1 cellular context compared by ENCODE assay signal in the genomic region with DNA sequence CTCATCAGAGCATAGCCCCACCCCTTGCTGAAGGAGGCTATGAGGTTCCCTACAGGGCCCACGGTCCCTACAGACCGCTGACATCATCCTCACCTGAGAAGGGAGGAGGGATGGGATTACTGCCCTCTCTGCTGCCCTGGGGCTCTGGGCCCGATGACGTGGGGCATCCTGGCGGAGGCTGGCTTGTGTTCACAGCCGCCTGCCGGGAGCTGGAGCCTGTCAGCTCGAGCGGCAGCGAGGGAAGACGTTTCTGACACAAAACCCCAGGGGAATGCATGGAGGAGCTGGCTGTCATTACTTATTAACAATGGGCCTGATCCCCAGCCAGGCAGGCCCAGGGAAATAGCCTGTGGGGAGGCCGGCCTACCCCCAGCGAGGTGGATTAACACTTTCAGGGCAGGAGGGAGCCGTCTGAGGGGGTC.
TF ChIP-seq lines count a peak whose summit lies in the region.

No MANE protein-coding gene starts in this region.

TF ChIP-seq in HEK293, 187 proteins besides CTCF, POLR2A, EP300 and RAD21 (continued from another document and continues in another):
- TF ChIP-seq, protein P1, sequence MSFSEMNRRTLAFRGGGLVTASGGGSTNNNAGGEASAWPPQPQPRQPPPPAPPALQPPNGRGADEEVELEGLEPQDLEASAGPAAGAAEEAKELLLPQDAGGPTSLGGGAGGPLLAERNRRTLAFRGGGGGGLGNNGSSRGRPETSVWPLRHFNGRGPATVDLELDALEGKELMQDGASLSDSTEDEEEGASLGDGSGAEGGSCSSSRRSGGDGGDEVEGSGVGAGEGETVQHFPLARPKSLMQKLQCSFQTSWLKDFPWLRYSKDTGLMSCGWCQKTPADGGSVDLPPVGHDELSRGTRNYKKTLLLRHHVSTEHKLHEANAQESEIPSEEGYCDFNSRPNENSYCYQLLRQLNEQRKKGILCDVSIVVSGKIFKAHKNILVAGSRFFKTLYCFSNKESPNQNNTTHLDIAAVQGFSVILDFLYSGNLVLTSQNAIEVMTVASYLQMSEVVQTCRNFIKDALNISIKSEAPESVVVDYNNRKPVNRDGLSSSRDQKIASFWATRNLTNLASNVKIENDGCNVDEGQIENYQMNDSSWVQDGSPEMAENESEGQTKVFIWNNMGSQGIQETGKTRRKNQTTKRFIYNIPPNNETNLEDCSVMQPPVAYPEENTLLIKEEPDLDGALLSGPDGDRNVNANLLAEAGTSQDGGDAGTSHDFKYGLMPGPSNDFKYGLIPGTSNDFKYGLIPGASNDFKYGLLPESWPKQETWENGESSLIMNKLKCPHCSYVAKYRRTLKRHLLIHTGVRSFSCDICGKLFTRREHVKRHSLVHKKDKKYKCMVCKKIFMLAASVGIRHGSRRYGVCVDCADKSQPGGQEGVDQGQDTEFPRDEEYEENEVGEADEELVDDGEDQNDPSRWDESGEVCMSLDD (tag by site-specific recombination; IDR thresholded peaks at IDR 0.05) = no peak
- TF ChIP-seq ZNF394 (tag by site-specific recombination; IDR thresholded peaks at IDR 0.05; ENCODE audit: borderline replicate concordance) (peak; percentile 29; the same call in 1 of the 2 replicates), IKZF3 (tag by site-specific recombination; IDR thresholded peaks at IDR 0.05) (peak; percentile 69), ZBTB8A (tag by site-specific recombination; IDR thresholded peaks at IDR 0.05) (peak; percentile 61), ZNF366 (tag by site-specific recombination; conservative IDR thresholded peaks at IDR 0.05) (peak; percentile 79), SP7 (tag by site-specific recombination; IDR thresholded peaks at IDR 0.05) (peak; percentile 92), ZNF623 (tag by site-specific recombination; IDR thresholded peaks at IDR 0.05) (no peak), ZFP69B (tag by site-specific recombination; IDR thresholded peaks at IDR 0.05) (peak; percentile 69), ZBTB48 (tag by site-specific recombination; IDR thresholded peaks at IDR 0.05) (peak; percentile 99), ZNF221 (tag by site-specific recombination; IDR thresholded peaks at IDR 0.05; ENCODE audit: borderline replicate concordance) (no peak), ZNF416 (tag by site-specific recombination; IDR thresholded peaks at IDR 0.05) (no peak), ZNF624 (tag by site-specific recombination; IDR thresholded peaks at IDR 0.05) (no peak), HOXA7 (CRISPR knock-in tag; IDR thresholded peaks at IDR 0.05; ENCODE audit: borderline replicate concordance) (no peak), ZNF610 (tag by site-specific recombination; IDR thresholded peaks at IDR 0.05; ENCODE audit: borderline replicate concordance) (0 out of 2 replicates have a peak, but pooled peaks have one; percentile 51), ZNF530 (tag by site-specific recombination; IDR thresholded peaks at IDR 0.05; ENCODE audit: low read depth) (no peak), ZNF701 (tag by site-specific recombination; IDR thresholded peaks at IDR 0.05) (no peak), ZNF169 (tag by site-specific recombination; IDR thresholded peaks at IDR 0.05) (no peak), ZNF76 (tag by site-specific recombination; IDR thresholded peaks at IDR 0.05; ENCODE audit: borderline replicate concordance, low read depth) (peak; percentile 70; the same call in 1 of the 2 replicates), BCL11A (tag by site-specific recombination; IDR thresholded peaks at IDR 0.05; ENCODE audit: low read depth) (peak; percentile 82; the same call in 1 of the 2 replicates), ZNF391 (tag by site-specific recombination; IDR thresholded peaks at IDR 0.05; ENCODE audit: borderline replicate concordance, low read depth) (no peak), HOXC10 (CRISPR knock-in tag; IDR thresholded peaks at IDR 0.05) (no peak), GLIS1 (tag by site-specific recombination; IDR thresholded peaks at IDR 0.05) (peak; percentile 98), ZNF112 (tag by site-specific recombination; IDR thresholded peaks at IDR 0.05) (no peak), ZBTB21 (tag by site-specific recombination; IDR thresholded peaks at IDR 0.05) (peak; percentile 89), ZNF544 (tag by site-specific recombination; IDR thresholded peaks at IDR 0.05) (no peak), WT1 (tag by site-specific recombination; IDR thresholded peaks at IDR 0.05) (peak; percentile 98), ZIC2 (tag by site-specific recombination; IDR thresholded peaks at IDR 0.05) (peak; percentile 96), HOXD13 (CRISPR knock-in tag; IDR thresholded peaks at IDR 0.05; ENCODE audit: borderline replicate concordance) (no peak), ZNF600 (tag by site-specific recombination; IDR thresholded peaks at IDR 0.05) (peak; percentile 60), ZNF501 (tag by site-specific recombination; IDR thresholded peaks at IDR 0.05) (no peak), ZNF560 (tag by site-specific recombination; IDR thresholded peaks at IDR 0.05; ENCODE audit: borderline replicate concordance) (no peak)
- TF ChIP-seq, protein P2, sequence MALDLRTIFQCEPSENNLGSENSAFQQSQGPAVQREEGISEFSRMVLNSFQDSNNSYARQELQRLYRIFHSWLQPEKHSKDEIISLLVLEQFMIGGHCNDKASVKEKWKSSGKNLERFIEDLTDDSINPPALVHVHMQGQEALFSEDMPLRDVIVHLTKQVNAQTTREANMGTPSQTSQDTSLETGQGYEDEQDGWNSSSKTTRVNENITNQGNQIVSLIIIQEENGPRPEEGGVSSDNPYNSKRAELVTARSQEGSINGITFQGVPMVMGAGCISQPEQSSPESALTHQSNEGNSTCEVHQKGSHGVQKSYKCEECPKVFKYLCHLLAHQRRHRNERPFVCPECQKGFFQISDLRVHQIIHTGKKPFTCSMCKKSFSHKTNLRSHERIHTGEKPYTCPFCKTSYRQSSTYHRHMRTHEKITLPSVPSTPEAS (tag by site-specific recombination; IDR thresholded peaks at IDR 0.05) = no peak
- TF ChIP-seq, protein P3, sequence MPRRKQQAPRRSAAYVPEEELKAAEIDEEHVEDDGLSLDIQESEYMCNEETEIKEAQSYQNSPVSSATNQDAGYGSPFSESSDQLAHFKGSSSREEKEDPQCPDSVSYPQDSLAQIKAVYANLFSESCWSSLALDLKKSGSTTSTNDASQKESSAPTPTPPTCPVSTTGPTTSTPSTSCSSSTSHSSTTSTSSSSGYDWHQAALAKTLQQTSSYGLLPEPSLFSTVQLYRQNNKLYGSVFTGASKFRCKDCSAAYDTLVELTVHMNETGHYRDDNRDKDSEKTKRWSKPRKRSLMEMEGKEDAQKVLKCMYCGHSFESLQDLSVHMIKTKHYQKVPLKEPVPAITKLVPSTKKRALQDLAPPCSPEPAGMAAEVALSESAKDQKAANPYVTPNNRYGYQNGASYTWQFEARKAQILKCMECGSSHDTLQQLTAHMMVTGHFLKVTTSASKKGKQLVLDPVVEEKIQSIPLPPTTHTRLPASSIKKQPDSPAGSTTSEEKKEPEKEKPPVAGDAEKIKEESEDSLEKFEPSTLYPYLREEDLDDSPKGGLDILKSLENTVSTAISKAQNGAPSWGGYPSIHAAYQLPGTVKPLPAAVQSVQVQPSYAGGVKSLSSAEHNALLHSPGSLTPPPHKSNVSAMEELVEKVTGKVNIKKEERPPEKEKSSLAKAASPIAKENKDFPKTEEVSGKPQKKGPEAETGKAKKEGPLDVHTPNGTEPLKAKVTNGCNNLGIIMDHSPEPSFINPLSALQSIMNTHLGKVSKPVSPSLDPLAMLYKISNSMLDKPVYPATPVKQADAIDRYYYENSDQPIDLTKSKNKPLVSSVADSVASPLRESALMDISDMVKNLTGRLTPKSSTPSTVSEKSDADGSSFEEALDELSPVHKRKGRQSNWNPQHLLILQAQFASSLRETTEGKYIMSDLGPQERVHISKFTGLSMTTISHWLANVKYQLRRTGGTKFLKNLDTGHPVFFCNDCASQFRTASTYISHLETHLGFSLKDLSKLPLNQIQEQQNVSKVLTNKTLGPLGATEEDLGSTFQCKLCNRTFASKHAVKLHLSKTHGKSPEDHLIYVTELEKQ (tag by site-specific recombination; IDR thresholded peaks at IDR 0.05; ENCODE audit: borderline replicate concordance) = peak; percentile 87
- TF ChIP-seq, protein P4, sequence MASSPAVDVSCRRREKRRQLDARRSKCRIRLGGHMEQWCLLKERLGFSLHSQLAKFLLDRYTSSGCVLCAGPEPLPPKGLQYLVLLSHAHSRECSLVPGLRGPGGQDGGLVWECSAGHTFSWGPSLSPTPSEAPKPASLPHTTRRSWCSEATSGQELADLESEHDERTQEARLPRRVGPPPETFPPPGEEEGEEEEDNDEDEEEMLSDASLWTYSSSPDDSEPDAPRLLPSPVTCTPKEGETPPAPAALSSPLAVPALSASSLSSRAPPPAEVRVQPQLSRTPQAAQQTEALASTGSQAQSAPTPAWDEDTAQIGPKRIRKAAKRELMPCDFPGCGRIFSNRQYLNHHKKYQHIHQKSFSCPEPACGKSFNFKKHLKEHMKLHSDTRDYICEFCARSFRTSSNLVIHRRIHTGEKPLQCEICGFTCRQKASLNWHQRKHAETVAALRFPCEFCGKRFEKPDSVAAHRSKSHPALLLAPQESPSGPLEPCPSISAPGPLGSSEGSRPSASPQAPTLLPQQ (tag by site-specific recombination; IDR thresholded peaks at IDR 0.05) = peak; percentile 91
- TF ChIP-seq, protein P5, sequence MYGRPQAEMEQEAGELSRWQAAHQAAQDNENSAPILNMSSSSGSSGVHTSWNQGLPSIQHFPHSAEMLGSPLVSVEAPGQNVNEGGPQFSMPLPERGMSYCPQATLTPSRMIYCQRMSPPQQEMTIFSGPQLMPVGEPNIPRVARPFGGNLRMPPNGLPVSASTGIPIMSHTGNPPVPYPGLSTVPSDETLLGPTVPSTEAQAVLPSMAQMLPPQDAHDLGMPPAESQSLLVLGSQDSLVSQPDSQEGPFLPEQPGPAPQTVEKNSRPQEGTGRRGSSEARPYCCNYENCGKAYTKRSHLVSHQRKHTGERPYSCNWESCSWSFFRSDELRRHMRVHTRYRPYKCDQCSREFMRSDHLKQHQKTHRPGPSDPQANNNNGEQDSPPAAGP (tag by site-specific recombination; IDR thresholded peaks at IDR 0.05) = peak; percentile 93
- TF ChIP-seq, protein P6, sequence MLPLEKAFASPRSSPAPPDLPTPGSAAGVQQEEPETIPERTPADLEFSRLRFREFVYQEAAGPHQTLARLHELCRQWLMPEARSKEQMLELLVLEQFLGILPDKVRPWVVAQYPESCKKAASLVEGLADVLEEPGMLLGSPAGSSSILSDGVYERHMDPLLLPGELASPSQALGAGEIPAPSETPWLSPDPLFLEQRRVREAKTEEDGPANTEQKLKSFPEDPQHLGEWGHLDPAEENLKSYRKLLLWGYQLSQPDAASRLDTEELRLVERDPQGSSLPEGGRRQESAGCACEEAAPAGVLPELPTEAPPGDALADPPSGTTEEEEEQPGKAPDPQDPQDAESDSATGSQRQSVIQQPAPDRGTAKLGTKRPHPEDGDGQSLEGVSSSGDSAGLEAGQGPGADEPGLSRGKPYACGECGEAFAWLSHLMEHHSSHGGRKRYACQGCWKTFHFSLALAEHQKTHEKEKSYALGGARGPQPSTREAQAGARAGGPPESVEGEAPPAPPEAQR (tag by site-specific recombination; IDR thresholded peaks at IDR 0.05) = no peak
- TF ChIP-seq, protein P7, sequence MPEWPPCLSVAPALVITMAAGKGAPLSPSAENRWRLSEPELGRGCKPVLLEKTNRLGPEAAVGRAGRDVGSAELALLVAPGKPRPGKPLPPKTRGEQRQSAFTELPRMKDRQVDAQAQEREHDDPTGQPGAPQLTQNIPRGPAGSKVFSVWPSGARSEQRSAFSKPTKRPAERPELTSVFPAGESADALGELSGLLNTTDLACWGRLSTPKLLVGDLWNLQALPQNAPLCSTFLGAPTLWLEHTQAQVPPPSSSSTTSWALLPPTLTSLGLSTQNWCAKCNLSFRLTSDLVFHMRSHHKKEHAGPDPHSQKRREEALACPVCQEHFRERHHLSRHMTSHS (tag by site-specific recombination; IDR thresholded peaks at IDR 0.05) = no peak
- TF ChIP-seq, protein P8, sequence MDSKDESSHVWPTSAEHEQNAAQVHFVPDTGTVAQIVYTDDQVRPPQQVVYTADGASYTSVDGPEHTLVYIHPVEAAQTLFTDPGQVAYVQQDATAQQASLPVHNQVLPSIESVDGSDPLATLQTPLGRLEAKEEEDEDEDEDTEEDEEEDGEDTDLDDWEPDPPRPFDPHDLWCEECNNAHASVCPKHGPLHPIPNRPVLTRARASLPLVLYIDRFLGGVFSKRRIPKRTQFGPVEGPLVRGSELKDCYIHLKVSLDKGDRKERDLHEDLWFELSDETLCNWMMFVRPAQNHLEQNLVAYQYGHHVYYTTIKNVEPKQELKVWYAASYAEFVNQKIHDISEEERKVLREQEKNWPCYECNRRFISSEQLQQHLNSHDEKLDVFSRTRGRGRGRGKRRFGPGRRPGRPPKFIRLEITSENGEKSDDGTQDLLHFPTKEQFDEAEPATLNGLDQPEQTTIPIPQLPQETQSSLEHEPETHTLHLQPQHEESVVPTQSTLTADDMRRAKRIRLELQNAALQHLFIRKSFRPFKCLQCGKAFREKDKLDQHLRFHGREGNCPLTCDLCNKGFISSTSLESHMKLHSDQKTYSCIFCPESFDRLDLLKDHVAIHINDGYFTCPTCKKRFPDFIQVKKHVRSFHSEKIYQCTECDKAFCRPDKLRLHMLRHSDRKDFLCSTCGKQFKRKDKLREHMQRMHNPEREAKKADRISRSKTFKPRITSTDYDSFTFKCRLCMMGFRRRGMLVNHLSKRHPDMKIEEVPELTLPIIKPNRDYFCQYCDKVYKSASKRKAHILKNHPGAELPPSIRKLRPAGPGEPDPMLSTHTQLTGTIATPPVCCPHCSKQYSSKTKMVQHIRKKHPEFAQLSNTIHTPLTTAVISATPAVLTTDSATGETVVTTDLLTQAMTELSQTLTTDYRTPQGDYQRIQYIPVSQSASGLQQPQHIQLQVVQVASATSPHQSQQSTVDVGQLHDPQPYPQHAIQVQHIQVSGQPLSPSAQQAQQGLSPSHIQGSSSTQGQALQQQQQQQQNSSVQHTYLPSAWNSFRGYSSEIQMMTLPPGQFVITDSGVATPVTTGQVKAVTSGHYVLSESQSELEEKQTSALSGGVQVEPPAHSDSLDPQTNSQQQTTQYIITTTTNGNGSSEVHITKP (tag by site-specific recombination; IDR thresholded peaks at IDR 0.05) = 0 out of 2 replicates have a peak, but pooled peaks have one; percentile 15
- TF ChIP-seq, protein P9, sequence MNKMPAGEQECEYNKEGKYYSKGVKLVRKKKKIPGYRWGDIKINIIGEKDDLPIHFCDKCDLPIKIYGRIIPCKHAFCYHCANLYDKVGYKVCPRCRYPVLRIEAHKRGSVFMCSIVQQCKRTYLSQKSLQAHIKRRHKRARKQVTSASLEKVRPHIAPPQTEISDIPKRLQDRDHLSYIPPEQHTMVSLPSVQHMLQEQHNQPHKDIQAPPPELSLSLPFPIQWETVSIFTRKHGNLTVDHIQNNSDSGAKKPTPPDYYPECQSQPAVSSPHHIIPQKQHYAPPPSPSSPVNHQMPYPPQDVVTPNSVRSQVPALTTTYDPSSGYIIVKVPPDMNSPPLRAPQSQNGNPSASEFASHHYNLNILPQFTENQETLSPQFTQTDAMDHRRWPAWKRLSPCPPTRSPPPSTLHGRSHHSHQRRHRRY (tag by site-specific recombination; IDR thresholded peaks at IDR 0.05) = no peak
- TF ChIP-seq, protein P10, sequence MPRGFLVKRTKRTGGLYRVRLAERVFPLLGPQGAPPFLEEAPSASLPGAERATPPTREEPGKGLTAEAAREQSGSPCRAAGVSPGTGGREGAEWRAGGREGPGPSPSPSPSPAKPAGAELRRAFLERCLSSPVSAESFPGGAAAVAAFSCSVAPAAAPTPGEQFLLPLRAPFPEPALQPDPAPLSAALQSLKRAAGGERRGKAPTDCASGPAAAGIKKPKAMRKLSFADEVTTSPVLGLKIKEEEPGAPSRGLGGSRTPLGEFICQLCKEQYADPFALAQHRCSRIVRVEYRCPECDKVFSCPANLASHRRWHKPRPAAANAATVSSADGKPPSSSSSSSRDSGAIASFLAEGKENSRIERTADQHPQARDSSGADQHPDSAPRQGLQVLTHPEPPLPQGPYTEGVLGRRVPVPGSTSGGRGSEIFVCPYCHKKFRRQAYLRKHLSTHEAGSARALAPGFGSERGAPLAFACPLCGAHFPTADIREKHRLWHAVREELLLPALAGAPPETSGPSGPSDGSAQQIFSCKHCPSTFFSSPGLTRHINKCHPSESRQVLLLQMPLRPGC (tag by site-specific recombination; IDR thresholded peaks at IDR 0.05) = 0 out of 2 replicates have a peak, but pooled peaks have one; percentile 55
